In genomic region chr3:43584043-43584826, GRCh38 we compare ENCODE assay signal across 1 cellular context.
TF ChIP-seq lines count a peak whose summit lies in the region.

No MANE protein-coding gene starts in this region.

TF ChIP-seq in K562, 482 proteins besides CTCF, POLR2A, EP300 and RAD21 (continued from another document and continues in another):
- TF ChIP-seq ZNF407 (IDR thresholded peaks at IDR 0.05; ENCODE audit: low read depth): no peak
- no peak for TF ChIP-seq YBX1 (IDR thresholded peaks at IDR 0.05)
- TF ChIP-seq PKNOX1 (IDR thresholded peaks at IDR 0.05): peak; percentile 64
- peak; percentile 48; the same call in 1 of the 2 replicates for TF ChIP-seq CBFA2T3 (IDR thresholded peaks at IDR 0.05)
- TF ChIP-seq ZBTB49 (CRISPR knock-in tag; IDR thresholded peaks at IDR 0.05; ENCODE audit: borderline replicate concordance): no peak
- no peak for TF ChIP-seq CBX8 (IDR thresholded peaks at IDR 0.05; ENCODE audit: borderline replicate concordance, extremely low read depth, low read depth, low read length, poor library complexity, severe bottlenecking)
- TF ChIP-seq IRF9 (tag; IDR thresholded peaks at IDR 0.05): peak; percentile 99
- TF ChIP-seq TEAD2 (tag; IDR thresholded peaks at IDR 0.05): peak; percentile 99
- peak; percentile 89 for TF ChIP-seq PPARD (CRISPR knock-in tag; IDR thresholded peaks at IDR 0.05)
- TF ChIP-seq LEF1 (IDR thresholded peaks at IDR 0.05): 0 out of 2 replicates have a peak, but pooled peaks have one; percentile 30
- TF ChIP-seq POLR2H (tag; IDR thresholded peaks at IDR 0.05; ENCODE audit: low read depth): peak; percentile 63
- no peak for TF ChIP-seq CEBPG (CRISPR knock-in tag; IDR thresholded peaks at IDR 0.05)
- peak in 1 of 2 experiments; percentile 27; a peak in 1 of 4 replicates for TF ChIP-seq CEBPG (tag; conservative IDR thresholded peaks at IDR 0.05 in 1 of 2, IDR thresholded peaks at IDR 0.05 in 1 of 2)
- 0 out of 2 replicates have a peak, but pooled peaks have one; percentile 15 for TF ChIP-seq SPI1 (IDR thresholded peaks at IDR 0.05; ENCODE audit: borderline replicate concordance, low read depth, low read length)
- peak; percentile 77; the same call in 1 of the 2 replicates for TF ChIP-seq HMG20B (CRISPR knock-in tag; IDR thresholded peaks at IDR 0.05)
- TF ChIP-seq ID3 (CRISPR knock-in tag; IDR thresholded peaks at IDR 0.05): peak; percentile 98
- TF ChIP-seq ID3 (tag; IDR thresholded peaks at IDR 0.05): peak; percentile 99
- no peak for TF ChIP-seq TFAM (CRISPR knock-in tag; conservative IDR thresholded peaks at IDR 0.05)
- TF ChIP-seq CHAMP1 (IDR thresholded peaks at IDR 0.05): peak; percentile 19; the same call in 1 of the 2 replicates
- peak; percentile 94 for TF ChIP-seq ZNF57 (CRISPR knock-in tag; IDR thresholded peaks at IDR 0.05)
- peak; percentile 94 for TF ChIP-seq ZNF239 (CRISPR knock-in tag; IDR thresholded peaks at IDR 0.05)
- TF ChIP-seq GATAD2A (IDR thresholded peaks at IDR 0.05): peak; percentile 99
- no peak for TF ChIP-seq ATF6 (CRISPR knock-in tag; IDR thresholded peaks at IDR 0.05)
- TF ChIP-seq ZNF830 (CRISPR knock-in tag; IDR thresholded peaks at IDR 0.05): peak; percentile 57; the same call in 1 of the 2 replicates
- peak; percentile 99 for TF ChIP-seq SMAD4 (CRISPR knock-in tag; conservative IDR thresholded peaks at IDR 0.05)
- peak in 1 of 3 experiments; percentile 92; a peak in 2 of 6 replicates for TF ChIP-seq ZBTB11 (CRISPR knock-in tag; IDR thresholded peaks at IDR 0.05)
- no peak for TF ChIP-seq HMGXB4 (CRISPR knock-in tag; IDR thresholded peaks at IDR 0.05)
- TF ChIP-seq ZFP30 (CRISPR knock-in tag; IDR thresholded peaks at IDR 0.05; ENCODE audit: borderline replicate concordance): 0 out of 2 replicates have a peak, but pooled peaks have one; percentile 37
- TF ChIP-seq ZNF174 (CRISPR knock-in tag; IDR thresholded peaks at IDR 0.05): peak; percentile 83; the same call in 1 of the 2 replicates
- TF ChIP-seq RBFOX2 (IDR thresholded peaks at IDR 0.05; ENCODE audit: low read depth, low read length): no peak
- no peak for TF ChIP-seq RBM25 (IDR thresholded peaks at IDR 0.05; ENCODE audit: low read depth, low read length, severe bottlenecking)
- no peak for TF ChIP-seq ZBED1 (IDR thresholded peaks at IDR 0.05)
- TF ChIP-seq MYC (IDR thresholded peaks at IDR 0.05; ENCODE audit: low read depth, low read length): no peak
- TF ChIP-seq MYC (CRISPR knock-in tag; IDR thresholded peaks at IDR 0.05; ENCODE audit: borderline replicate concordance, low read depth): peak; percentile 95
